Comparison of ENCODE assay signal across 9 cellular contexts in the genomic region with DNA sequence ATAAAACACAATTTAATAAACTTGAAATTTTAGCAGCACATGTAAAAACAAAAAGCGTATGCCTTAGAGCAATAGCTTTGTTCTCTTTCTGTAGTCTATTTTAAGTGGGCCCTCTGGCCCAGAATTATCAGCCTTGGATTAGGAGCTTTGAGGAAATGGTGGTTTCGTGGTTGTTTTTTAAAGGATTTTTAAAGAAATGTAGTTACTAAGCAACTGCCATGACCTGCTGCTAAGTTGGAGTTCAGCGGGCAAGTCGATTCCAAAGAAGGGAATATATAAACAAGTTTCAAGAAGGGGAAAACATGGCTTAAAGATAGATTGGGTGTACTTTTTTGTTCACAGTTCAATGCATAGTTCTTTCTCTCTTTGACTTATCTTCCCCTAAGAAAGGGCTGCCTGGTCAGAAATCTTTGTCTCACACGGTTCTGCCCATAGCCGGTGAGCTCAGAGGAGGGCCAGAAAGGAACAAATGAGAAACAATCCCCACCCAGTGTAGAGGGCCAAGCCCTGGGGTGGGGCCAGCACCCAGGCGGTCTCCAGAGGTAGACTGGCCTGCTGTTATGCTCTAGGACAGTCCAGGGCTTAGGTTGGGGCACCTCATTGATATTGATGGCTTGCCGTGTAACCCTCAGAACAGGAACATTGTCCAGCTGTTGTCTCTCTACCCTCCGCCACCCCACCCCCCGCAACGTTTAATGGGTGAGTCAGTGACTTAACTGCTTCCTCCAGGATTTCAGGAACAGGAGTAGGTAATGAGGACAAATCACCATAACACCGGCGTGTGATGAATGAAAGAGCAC. TPM values are rescaled to one million over a fixed set of nuclear protein-coding genes. Genes with fewer than 3 reads are reported as not detected.
DNase-seq lines count a peak whose midpoint lies in the region; ATAC-seq and TF ChIP-seq lines count a peak whose summit lies in the region.
"Had no signal": no experiment of that assay in that cellular context is flagged by ENCODE, and none has a peak within 500 bp of the region (broad histone marks: within the 10 kb centered on the region; RNA-seq: fewer than 3 reads in every experiment).

No MANE protein-coding gene starts in this region.

- peaks cover 0 to 4% (median 0%) of the 10 kb centered on the region in 4 donors for H3K27me3 ChIP-seq in esophagus muscularis mucosa
- H3K27me3 ChIP-seq in ovary, result no peaks in the 10 kb centered on the region
- no peaks in the 10 kb centered on the region for H3K27me3 ChIP-seq in BE2C

- TF ChIP-seq POLR2A in esophagus muscularis mucosa (IDR thresholded peaks at IDR 0.05; ENCODE audit: low read depth) (no peak), ovary (IDR thresholded peaks at IDR 0.05) (no peak)

- H3K36me3 ChIP-seq in esophagus muscularis mucosa (no peaks in the 10 kb centered on the region), ovary (no peaks in the 10 kb centered on the region), BE2C (no peaks in the 10 kb centered on the region)

- TF ChIP-seq CTCF in esophagus muscularis mucosa (IDR thresholded peaks at IDR 0.05) (no peak), ovary (IDR thresholded peaks at IDR 0.05) (no peak), BE2C (IDR thresholded peaks at IDR 0.05; ENCODE audit: low read depth, low read length) (no peak)

- CTCF ChIA-PET in T-cell (lab: Charles Lee), result no interaction called here

- H3K36me3 Mint-ChIP-seq in T-cell, result peaks cover 8% of the 10 kb centered on the region
- H3K36me3 Mint-ChIP-seq in effector memory CD8-positive, alpha-beta T cell (ENCODE audit: insufficient read depth), result peaks cover 4% of the 10 kb centered on the region

- DNase-seq in GM03348 (ENCODE audit: low spot score) (peak; percentile 17), NCI-H82 (lab: John Stamatoyannopoulos, UW) (peak; percentile 94), esophagus muscularis mucosa (ENCODE audit: extremely low spot score) (no peak), ovary (peak; percentile 52 to 69 (median 60)), T-cell (no peak), BE2C (no peak), T-helper 2 cell (no peak)
- no peak for DNase-seq in effector memory CD8-positive, alpha-beta T cell

- POLR2A ChIA-PET in T-cell (lab: Charles Lee), result no interaction called here

- H3K27me3 Mint-ChIP-seq in T-cell, result peaks cover 0 to 8% of the 10 kb centered on the region in 2 donors
- H3K27me3 Mint-ChIP-seq in effector memory CD8-positive, alpha-beta T cell, result no peaks in the 10 kb centered on the region
- H3K27me3 Mint-ChIP-seq: activated naive CD4-positive, alpha-beta T cell treated with anti-CD3 and anti-CD28 coated beads, Interleukin-2, amount 50 U/mL, for 24 hours had no signal

- no peaks in the 10 kb centered on the region for H3K9me3 Mint-ChIP-seq in T-cell
- no peaks in the 10 kb centered on the region for H3K9me3 Mint-ChIP-seq in effector memory CD8-positive, alpha-beta T cell
- H3K9me3 Mint-ChIP-seq: activated naive CD4-positive, alpha-beta T cell treated with anti-CD3 and anti-CD28 coated beads, Interleukin-2, amount 50 U/mL, for 24 hours had no signal

- intact Hi-C loops in esophagus muscularis mucosa (cut with DNase I), result no loop called here
- intact Hi-C loops in ovary (cut with DNase I), result no loop called here

- 38% methylated on average over 12 of the region's 13 CpGs for WGBS in esophagus muscularis mucosa
- 22 to 34% (median 24%) methylated on average over 13 of the region's 13 CpGs for WGBS in ovary, 3 donors

- no peak for TF ChIP-seq EP300 in esophagus muscularis mucosa (IDR thresholded peaks at IDR 0.05)
- no peak for TF ChIP-seq EP300 in ovary (IDR thresholded peaks at IDR 0.05)

- no peak overlapping the region for H3K27ac Mint-ChIP-seq in T-cell
- no peak overlapping the region for H3K27ac Mint-ChIP-seq in effector memory CD8-positive, alpha-beta T cell
- H3K27ac Mint-ChIP-seq: activated naive CD4-positive, alpha-beta T cell treated with anti-CD3 and anti-CD28 coated beads, Interleukin-2, amount 50 U/mL, for 24 hours had no signal

- H3K4me3 ChIP-seq in esophagus muscularis mucosa (peak overlapping the region in 2 of 4 donors; percentile 3 to 26), ovary (no peak overlapping the region), BE2C (ENCODE audit: low read depth, low read length) (no peak overlapping the region)

- H3K4me3 Mint-ChIP-seq in T-cell, result no peak overlapping the region
- no peak overlapping the region for H3K4me3 Mint-ChIP-seq in effector memory CD8-positive, alpha-beta T cell
- H3K4me3 Mint-ChIP-seq: activated naive CD4-positive, alpha-beta T cell treated with anti-CD3 and anti-CD28 coated beads, Interleukin-2, amount 50 U/mL, for 24 hours had no signal

- H3K27ac ChIP-seq in esophagus muscularis mucosa (replicated peaks in 1 of 4) (peak overlapping the region; percentile 67 to 81 (median 74)), ovary (peak overlapping the region in 1 of 2 donors; percentile 71)

- no peak for ATAC-seq in T-cell (replicated peaks in 1 of 4)
- no peak for ATAC-seq in effector memory CD8-positive, alpha-beta T cell (replicated peaks)

- H3K4me1 Mint-ChIP-seq in T-cell, result peaks cover 0 to 6% (median 2%) of the 10 kb centered on the region in 3 donors
- peaks cover 0 to 10% of the 10 kb centered on the region in 2 donors for H3K4me1 Mint-ChIP-seq in effector memory CD8-positive, alpha-beta T cell (ENCODE audit: low read depth in 2 of 2)
- H3K4me1 Mint-ChIP-seq: activated naive CD4-positive, alpha-beta T cell treated with anti-CD3 and anti-CD28 coated beads, Interleukin-2, amount 50 U/mL, for 24 hours had no signal

- H3K4me1 ChIP-seq in esophagus muscularis mucosa, result peaks cover 22 to 62% (median 53%) of the 10 kb centered on the region in 4 donors
- peaks cover 4% of the 10 kb centered on the region for H3K4me1 ChIP-seq in ovary (ENCODE audit: insufficient read depth)
- H3K4me1 ChIP-seq in BE2C, result no peaks in the 10 kb centered on the region

- H3K9me3 ChIP-seq in esophagus muscularis mucosa (no peaks in the 10 kb centered on the region), ovary (no peaks in the 10 kb centered on the region), BE2C (no peaks in the 10 kb centered on the region)

RNA-seq across cellular contexts. Expression of a gene that starts 32.5 kb away (rescaled TPM):
- total RNA-seq in esophagus muscularis mucosa (10 to 100 TPM; 21.7 to 27.0 (median 22.5) TPM), ovary (10 to 100 TPM; 17.2 to 35.7 (median 27.3) TPM), T-cell (10 to 100 TPM in 3 of 5 donors, 1 to 10 TPM in 2; 6.2 to 14.1 (median 10.3) TPM)
- 10 to 100 TPM; 12.6 to 40.5 TPM for polyA plus RNA-seq in ovary
- 0.96 TPM for polyA plus RNA-seq in BE2C (2012; ENCODE audit: insufficient read depth, insufficient read length, low read depth)

RNA-seq across cellular contexts. Expression of a gene that starts 54.0 kb away (rescaled TPM):
- not detected for total RNA-seq in esophagus muscularis mucosa
- total RNA-seq in ovary, result not detected
- polyA plus RNA-seq in ovary, result not detected
- total RNA-seq in T-cell, result not detected
- not detected for polyA plus RNA-seq in BE2C (2012; ENCODE audit: insufficient read depth, insufficient read length, low read depth)

Comparison
In these comparisons a context has a peak if more than half of its experiments do, and no peak if none do; other contexts are left out.
1. DNase-seq: peak in GM03348 (single experiment), NCI-H82 (single experiment) and ovary (5 of 5); none in esophagus muscularis mucosa (single experiment), T-cell (0 of 34), BE2C (single experiment), T-helper 2 cell (0 of 5) and effector memory CD8-positive, alpha-beta T cell (0 of 3).